ENCODE assay signal across 28 cellular contexts in the genomic region with DNA sequence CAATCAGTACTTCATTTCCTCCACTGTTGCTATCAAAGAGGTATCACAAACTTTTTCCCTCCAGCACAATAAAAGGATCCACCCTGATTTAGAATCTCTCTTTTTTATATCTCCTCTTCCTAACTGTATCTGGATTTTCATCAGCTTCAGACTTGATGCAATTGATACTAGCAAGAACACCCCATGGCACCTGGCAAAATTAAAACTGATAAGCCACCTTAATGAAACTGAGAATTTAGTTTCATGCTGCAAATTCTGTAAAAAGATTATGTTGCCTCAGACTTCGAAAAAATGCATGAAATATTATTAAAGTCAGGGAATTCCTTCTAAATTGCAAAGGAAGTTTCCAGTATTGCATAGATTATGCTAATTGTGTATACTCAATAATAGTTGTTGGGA.
"Had no signal": no experiment of that assay in that cellular context is flagged by ENCODE, and none has a peak within 500 bp of the region (broad histone marks: within the 10 kb centered on the region; RNA-seq: fewer than 3 reads in every experiment).

No MANE protein-coding gene starts in this region.

- H3K4me3 ChIP-seq: stomach, suprapubic skin, testis, thoracic aorta, thyroid gland, tibial artery, tibial nerve, transverse colon, upper lobe of left lung, upper lobe of right lung, uterus, vagina had no signal

- H3K27ac ChIP-seq: stomach, suprapubic skin, testis, thoracic aorta, thyroid gland, tibial artery, tibial nerve, transverse colon, upper lobe of left lung, upper lobe of right lung, uterus, vagina had no signal

- H3K9me3 ChIP-seq: stomach, suprapubic skin, testis, thoracic aorta, thyroid gland, tibial artery, tibial nerve, transverse colon, upper lobe of left lung, upper lobe of right lung, uterus, vagina had no signal

- H3K36me3 Mint-ChIP-seq: stimulated activated effector memory CD8-positive, alpha-beta T cell treated with anti-CD3 and anti-CD28 coated beads, Interleukin-12 subunit alpha, Interleukin-12 subunit beta, amount 100 ng/mL, for 72 hours; type B pancreatic cell had no signal

- H3K9me3 Mint-ChIP-seq: stimulated activated effector memory CD8-positive, alpha-beta T cell treated with anti-CD3 and anti-CD28 coated beads, Interleukin-12 subunit alpha, Interleukin-12 subunit beta, amount 100 ng/mL, for 72 hours; stimulated activated memory B cell treated with anti-CD40 and anti-IgM and Interleukin-4, amounts not matched to agents 10 μg/mL and 1 μg/mL and 100 μg/mL, for 72 hours; stimulated activated naive B cell treated with anti-CD40 and anti-IgM and Interleukin-4, amounts not matched to agents 10 μg/mL and 1 μg/mL and 100 μg/mL, for 72 hours; stimulated activated naive CD8-positive, alpha-beta T cell treated with anti-CD3 and anti-CD28 coated beads, Interleukin-15, amount 100 ng/mL, for 72 hours; stimulated activated naive CD8-positive, alpha-beta T cell treated with anti-CD3 and anti-CD28 coated beads, Interleukin-15, Interleukin-2, amounts not matched to agents 100 ng/mL and 50 ng/mL, for 24 hours; type B pancreatic cell had no signal

- H3K27me3 Mint-ChIP-seq: stimulated activated memory B cell treated with anti-CD40 and anti-IgM and Interleukin-4, amounts not matched to agents 10 μg/mL and 1 μg/mL and 100 μg/mL, for 72 hours; stimulated activated naive B cell treated with anti-CD40 and anti-IgM and Interleukin-4, amounts not matched to agents 10 μg/mL and 1 μg/mL and 100 μg/mL, for 72 hours; stimulated activated naive CD8-positive, alpha-beta T cell treated with anti-CD3 and anti-CD28 coated beads, Interleukin-15, amount 100 ng/mL, for 72 hours; stimulated activated naive CD8-positive, alpha-beta T cell treated with anti-CD3 and anti-CD28 coated beads, Interleukin-15, Interleukin-2, amounts not matched to agents 100 ng/mL and 50 ng/mL, for 24 hours; type B pancreatic cell had no signal

- H3K4me1 Mint-ChIP-seq: stimulated activated effector memory CD8-positive, alpha-beta T cell treated with anti-CD3 and anti-CD28 coated beads, Interleukin-12 subunit alpha, Interleukin-12 subunit beta, amount 100 ng/mL, for 72 hours; stimulated activated memory B cell treated with anti-CD40 and anti-IgM and Interleukin-4, amounts not matched to agents 10 μg/mL and 1 μg/mL and 100 μg/mL, for 72 hours; stimulated activated naive B cell treated with anti-CD40 and anti-IgM and Interleukin-4, amounts not matched to agents 10 μg/mL and 1 μg/mL and 100 μg/mL, for 72 hours; stimulated activated naive CD8-positive, alpha-beta T cell treated with anti-CD3 and anti-CD28 coated beads, Interleukin-15, amount 100 ng/mL, for 72 hours had no signal

- H3K4me3 Mint-ChIP-seq: stimulated activated effector memory CD8-positive, alpha-beta T cell treated with anti-CD3 and anti-CD28 coated beads, Interleukin-12 subunit alpha, Interleukin-12 subunit beta, amount 100 ng/mL, for 72 hours; stimulated activated memory B cell treated with anti-CD40 and anti-IgM and Interleukin-4, amounts not matched to agents 10 μg/mL and 1 μg/mL and 100 μg/mL, for 72 hours; stimulated activated naive B cell treated with anti-CD40 and anti-IgM and Interleukin-4, amounts not matched to agents 10 μg/mL and 1 μg/mL and 100 μg/mL, for 72 hours; stimulated activated naive CD8-positive, alpha-beta T cell treated with anti-CD3 and anti-CD28 coated beads, Interleukin-15, amount 100 ng/mL, for 72 hours; stimulated activated naive CD8-positive, alpha-beta T cell treated with anti-CD3 and anti-CD28 coated beads, Interleukin-15, Interleukin-2, amounts not matched to agents 100 ng/mL and 50 ng/mL, for 24 hours; type B pancreatic cell had no signal

- H3K4me1 ChIP-seq: stomach, testis, thyroid gland, tibial artery, tibial nerve, transverse colon, upper lobe of left lung, upper lobe of right lung, uterus, vagina had no signal

- H3K27ac Mint-ChIP-seq: stimulated activated effector memory CD8-positive, alpha-beta T cell treated with anti-CD3 and anti-CD28 coated beads, Interleukin-12 subunit alpha, Interleukin-12 subunit beta, amount 100 ng/mL, for 72 hours; stimulated activated memory B cell treated with anti-CD40 and anti-IgM and Interleukin-4, amounts not matched to agents 10 μg/mL and 1 μg/mL and 100 μg/mL, for 72 hours; stimulated activated naive B cell treated with anti-CD40 and anti-IgM and Interleukin-4, amounts not matched to agents 10 μg/mL and 1 μg/mL and 100 μg/mL, for 72 hours; stimulated activated naive CD8-positive, alpha-beta T cell treated with anti-CD3 and anti-CD28 coated beads, Interleukin-15, amount 100 ng/mL, for 72 hours; stimulated activated naive CD8-positive, alpha-beta T cell treated with anti-CD3 and anti-CD28 coated beads, Interleukin-15, Interleukin-2, amounts not matched to agents 100 ng/mL and 50 ng/mL, for 24 hours; type B pancreatic cell had no signal

- H3K27me3 ChIP-seq: stomach, suprapubic skin, testis, thyroid gland, tibial artery, tibial nerve, transverse colon, upper lobe of left lung, upper lobe of right lung, uterus, vagina had no signal

- ATAC-seq: stimulated activated effector memory CD8-positive, alpha-beta T cell treated with anti-CD3 and anti-CD28 coated beads, Interleukin-12 subunit alpha, Interleukin-12 subunit beta, amount 100 ng/mL, for 72 hours; stimulated activated memory B cell treated with anti-CD40 and anti-IgM and Interleukin-4, amounts not matched to agents 10 μg/mL and 1 μg/mL and 100 μg/mL, for 72 hours; stimulated activated naive B cell treated with anti-CD40 and anti-IgM and Interleukin-4, amounts not matched to agents 10 μg/mL and 1 μg/mL and 100 μg/mL, for 72 hours; stimulated activated naive CD8-positive, alpha-beta T cell treated with anti-CD3 and anti-CD28 coated beads, Interleukin-15, amount 100 ng/mL, for 72 hours; stimulated activated naive CD8-positive, alpha-beta T cell treated with anti-CD3 and anti-CD28 coated beads, Interleukin-15, Interleukin-2, amounts not matched to agents 100 U/mL and 50 U/mL, for 24 hours; upper lobe of right lung had no signal

- H3K36me3 ChIP-seq: stomach, suprapubic skin, thoracic aorta, thyroid gland, tibial artery, tibial nerve, transverse colon, upper lobe of left lung, upper lobe of right lung, uterus, vagina had no signal

- DNase-seq: stimulated activated CD4-positive, alpha-beta T cell treated with anti-CD3 and anti-CD28 coated beads, Interleukin-2, amount 100 ng/mL, for 48 hours; stimulated activated CD4-positive, alpha-beta T cell treated with anti-CD3 and anti-CD28 coated beads, Interleukin-4, amount 100 ng/mL, for 1 hour; stimulated activated CD4-positive, alpha-beta T cell treated with anti-CD3 and anti-CD28 coated beads, Interleukin-4, amount 100 ng/mL, for 24 hours; stimulated activated CD4-positive, alpha-beta T cell treated with anti-CD3 and anti-CD28 coated beads, Interleukin-4, amount 100 ng/mL, for 4 hours; stimulated activated CD8-positive, alpha-beta memory T cell treated with anti-CD3 and anti-CD28 coated beads, Interleukin-4, amount 100 ng/mL, for 48 hours; stimulated activated naive B cell treated with anti-CD40 and anti-IgM and Interleukin-4, amounts not matched to agents 10 μg/mL and 1 μg/mL and 100 μg/mL, for 72 hours; stimulated activated naive CD4-positive, alpha-beta T cell; stimulated activated naive CD4-positive, alpha-beta T cell treated with Interleukin-2 at 50 U/mL for 16 hours; stimulated activated naive CD8-positive, alpha-beta T cell treated with anti-CD3 and anti-CD28 coated beads, Interleukin-15, amount 100 ng/mL, for 72 hours; stimulated activated naive CD8-positive, alpha-beta T cell treated with anti-CD3 and anti-CD28 coated beads, Interleukin-15, Interleukin-2, amounts not matched to agents 100 U/mL and 50 U/mL, for 24 hours; stomach; substantia nigra; testis; thyroid gland; tibial artery; transverse colon; trophoblast cell; upper lobe of left lung; upper lobe of right lung; uterus had no signal
